In the genomic region with DNA sequence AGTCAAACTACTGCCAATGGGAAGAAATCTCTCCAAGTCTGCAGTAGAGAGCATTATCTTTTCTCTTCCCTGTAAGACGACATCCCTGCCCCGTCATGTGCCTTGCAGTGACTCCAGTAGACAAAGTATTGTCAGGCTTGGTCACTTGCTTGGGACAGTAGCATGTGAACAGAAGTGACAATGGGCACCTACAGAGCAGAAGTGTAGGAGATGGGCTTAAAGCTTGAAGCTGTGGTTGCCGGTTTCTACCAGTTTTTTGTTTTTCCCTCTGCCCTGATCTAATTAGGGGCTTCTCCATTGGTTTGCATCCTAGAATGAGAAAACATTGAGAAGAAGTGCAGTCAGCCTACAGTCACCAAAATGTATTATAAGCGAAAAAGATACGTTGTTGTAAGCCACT, we compare ENCODE assay signal across 2 cellular contexts.
TF ChIP-seq lines count a peak whose summit lies in the region.

No MANE protein-coding gene starts in this region.

TF ChIP-seq in GM23338, 12 proteins besides CTCF, POLR2A, EP300 and RAD21:
- TF ChIP-seq, protein P1, sequence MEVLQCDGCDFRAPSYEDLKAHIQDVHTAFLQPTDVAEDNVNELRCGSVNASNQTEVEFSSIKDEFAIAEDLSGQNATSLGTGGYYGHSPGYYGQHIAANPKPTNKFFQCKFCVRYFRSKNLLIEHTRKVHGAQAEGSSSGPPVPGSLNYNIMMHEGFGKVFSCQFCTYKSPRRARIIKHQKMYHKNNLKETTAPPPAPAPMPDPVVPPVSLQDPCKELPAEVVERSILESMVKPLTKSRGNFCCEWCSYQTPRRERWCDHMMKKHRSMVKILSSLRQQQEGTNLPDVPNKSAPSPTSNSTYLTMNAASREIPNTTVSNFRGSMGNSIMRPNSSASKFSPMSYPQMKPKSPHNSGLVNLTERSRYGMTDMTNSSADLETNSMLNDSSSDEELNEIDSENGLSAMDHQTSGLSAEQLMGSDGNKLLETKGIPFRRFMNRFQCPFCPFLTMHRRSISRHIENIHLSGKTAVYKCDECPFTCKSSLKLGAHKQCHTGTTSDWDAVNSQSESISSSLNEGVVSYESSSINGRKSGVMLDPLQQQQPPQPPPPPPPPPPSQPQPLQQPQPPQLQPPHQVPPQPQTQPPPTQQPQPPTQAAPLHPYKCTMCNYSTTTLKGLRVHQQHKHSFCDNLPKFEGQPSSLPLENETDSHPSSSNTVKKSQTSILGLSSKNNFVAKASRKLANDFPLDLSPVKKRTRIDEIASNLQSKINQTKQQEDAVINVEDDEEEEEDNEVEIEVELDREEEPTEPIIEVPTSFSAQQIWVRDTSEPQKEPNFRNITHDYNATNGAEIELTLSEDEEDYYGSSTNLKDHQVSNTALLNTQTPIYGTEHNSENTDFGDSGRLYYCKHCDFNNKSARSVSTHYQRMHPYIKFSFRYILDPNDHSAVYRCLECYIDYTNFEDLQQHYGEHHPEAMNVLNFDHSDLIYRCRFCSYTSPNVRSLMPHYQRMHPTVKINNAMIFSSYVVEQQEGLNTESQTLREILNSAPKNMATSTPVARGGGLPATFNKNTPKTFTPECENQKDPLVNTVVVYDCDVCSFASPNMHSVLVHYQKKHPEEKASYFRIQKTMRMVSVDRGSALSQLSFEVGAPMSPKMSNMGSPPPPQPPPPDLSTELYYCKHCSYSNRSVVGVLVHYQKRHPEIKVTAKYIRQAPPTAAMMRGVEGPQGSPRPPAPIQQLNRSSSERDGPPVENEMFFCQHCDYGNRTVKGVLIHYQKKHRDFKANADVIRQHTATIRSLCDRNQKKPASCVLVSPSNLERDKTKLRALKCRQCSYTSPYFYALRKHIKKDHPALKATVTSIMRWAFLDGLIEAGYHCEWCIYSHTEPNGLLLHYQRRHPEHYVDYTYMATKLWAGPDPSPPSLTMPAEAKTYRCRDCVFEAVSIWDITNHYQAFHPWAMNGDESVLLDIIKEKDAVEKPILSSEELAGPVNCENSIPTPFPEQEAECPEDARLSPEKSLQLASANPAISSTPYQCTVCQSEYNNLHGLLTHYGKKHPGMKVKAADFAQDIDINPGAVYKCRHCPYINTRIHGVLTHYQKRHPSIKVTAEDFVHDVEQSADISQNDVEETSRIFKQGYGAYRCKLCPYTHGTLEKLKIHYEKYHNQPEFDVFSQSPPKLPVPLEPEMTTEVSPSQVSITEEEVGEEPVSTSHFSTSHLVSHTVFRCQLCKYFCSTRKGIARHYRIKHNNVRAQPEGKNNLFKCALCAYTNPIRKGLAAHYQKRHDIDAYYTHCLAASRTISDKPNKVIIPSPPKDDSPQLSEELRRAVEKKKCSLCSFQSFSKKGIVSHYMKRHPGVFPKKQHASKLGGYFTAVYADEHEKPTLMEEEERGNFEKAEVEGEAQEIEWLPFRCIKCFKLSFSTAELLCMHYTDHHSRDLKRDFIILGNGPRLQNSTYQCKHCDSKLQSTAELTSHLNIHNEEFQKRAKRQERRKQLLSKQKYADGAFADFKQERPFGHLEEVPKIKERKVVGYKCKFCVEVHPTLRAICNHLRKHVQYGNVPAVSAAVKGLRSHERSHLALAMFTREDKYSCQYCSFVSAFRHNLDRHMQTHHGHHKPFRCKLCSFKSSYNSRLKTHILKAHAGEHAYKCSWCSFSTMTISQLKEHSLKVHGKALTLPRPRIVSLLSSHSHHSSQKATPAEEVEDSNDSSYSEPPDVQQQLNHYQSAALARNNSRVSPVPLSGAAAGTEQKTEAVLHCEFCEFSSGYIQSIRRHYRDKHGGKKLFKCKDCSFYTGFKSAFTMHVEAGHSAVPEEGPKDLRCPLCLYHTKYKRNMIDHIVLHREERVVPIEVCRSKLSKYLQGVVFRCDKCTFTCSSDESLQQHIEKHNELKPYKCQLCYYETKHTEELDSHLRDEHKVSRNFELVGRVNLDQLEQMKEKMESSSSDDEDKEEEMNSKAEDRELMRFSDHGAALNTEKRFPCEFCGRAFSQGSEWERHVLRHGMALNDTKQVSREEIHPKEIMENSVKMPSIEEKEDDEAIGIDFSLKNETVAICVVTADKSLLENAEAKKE (CRISPR knock-in tag; IDR thresholded peaks at IDR 0.05): no peak
- TF ChIP-seq, protein P2, sequence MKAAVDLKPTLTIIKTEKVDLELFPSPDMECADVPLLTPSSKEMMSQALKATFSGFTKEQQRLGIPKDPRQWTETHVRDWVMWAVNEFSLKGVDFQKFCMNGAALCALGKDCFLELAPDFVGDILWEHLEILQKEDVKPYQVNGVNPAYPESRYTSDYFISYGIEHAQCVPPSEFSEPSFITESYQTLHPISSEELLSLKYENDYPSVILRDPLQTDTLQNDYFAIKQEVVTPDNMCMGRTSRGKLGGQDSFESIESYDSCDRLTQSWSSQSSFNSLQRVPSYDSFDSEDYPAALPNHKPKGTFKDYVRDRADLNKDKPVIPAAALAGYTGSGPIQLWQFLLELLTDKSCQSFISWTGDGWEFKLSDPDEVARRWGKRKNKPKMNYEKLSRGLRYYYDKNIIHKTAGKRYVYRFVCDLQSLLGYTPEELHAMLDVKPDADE (IDR thresholded peaks at IDR 0.05): no peak
- no peak for TF ChIP-seq STAT1 (IDR thresholded peaks at IDR 0.05; ENCODE audit: unreplicated experiment)

TF ChIP-seq in HepG2, 621 proteins besides CTCF, POLR2A, EP300 and RAD21:
- TF ChIP-seq MAFK (conservative IDR thresholded peaks at IDR 0.05 in 1 of 2, IDR thresholded peaks at IDR 0.05 in 1 of 2; ENCODE audit: low read length in 2 of 2) (no peak), ZNF160 (CRISPR knock-in tag; IDR thresholded peaks at IDR 0.05) (no peak), NR1H2 (CRISPR knock-in tag; IDR thresholded peaks at IDR 0.05; ENCODE audit: borderline replicate concordance, low read depth) (no peak), GABPA (IDR thresholded peaks at IDR 0.05; ENCODE audit: low read depth, low read length) (no peak), GABPA (CRISPR knock-in tag; IDR thresholded peaks at IDR 0.05; ENCODE audit: low read depth) (no peak), ZNF326 (CRISPR knock-in tag; IDR thresholded peaks at IDR 0.05; ENCODE audit: borderline replicate concordance) (no peak), POLR2G (IDR thresholded peaks at IDR 0.05; ENCODE audit: low read depth, low read length) (no peak), YEATS2 (CRISPR knock-in tag; IDR thresholded peaks at IDR 0.05; ENCODE audit: borderline replicate concordance) (no peak), ZNF607 (CRISPR knock-in tag; IDR thresholded peaks at IDR 0.05; ENCODE audit: borderline replicate concordance) (no peak), SIX4 (CRISPR knock-in tag; IDR thresholded peaks at IDR 0.05) (no peak)
- TF ChIP-seq, protein P3, sequence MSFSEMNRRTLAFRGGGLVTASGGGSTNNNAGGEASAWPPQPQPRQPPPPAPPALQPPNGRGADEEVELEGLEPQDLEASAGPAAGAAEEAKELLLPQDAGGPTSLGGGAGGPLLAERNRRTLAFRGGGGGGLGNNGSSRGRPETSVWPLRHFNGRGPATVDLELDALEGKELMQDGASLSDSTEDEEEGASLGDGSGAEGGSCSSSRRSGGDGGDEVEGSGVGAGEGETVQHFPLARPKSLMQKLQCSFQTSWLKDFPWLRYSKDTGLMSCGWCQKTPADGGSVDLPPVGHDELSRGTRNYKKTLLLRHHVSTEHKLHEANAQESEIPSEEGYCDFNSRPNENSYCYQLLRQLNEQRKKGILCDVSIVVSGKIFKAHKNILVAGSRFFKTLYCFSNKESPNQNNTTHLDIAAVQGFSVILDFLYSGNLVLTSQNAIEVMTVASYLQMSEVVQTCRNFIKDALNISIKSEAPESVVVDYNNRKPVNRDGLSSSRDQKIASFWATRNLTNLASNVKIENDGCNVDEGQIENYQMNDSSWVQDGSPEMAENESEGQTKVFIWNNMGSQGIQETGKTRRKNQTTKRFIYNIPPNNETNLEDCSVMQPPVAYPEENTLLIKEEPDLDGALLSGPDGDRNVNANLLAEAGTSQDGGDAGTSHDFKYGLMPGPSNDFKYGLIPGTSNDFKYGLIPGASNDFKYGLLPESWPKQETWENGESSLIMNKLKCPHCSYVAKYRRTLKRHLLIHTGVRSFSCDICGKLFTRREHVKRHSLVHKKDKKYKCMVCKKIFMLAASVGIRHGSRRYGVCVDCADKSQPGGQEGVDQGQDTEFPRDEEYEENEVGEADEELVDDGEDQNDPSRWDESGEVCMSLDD (CRISPR knock-in tag; IDR thresholded peaks at IDR 0.05; ENCODE audit: borderline replicate concordance): no peak
- TF ChIP-seq, protein P2 (CRISPR knock-in tag; IDR thresholded peaks at IDR 0.05): no peak
